ENCODE assay signal across 10 cellular contexts in the genomic region with DNA sequence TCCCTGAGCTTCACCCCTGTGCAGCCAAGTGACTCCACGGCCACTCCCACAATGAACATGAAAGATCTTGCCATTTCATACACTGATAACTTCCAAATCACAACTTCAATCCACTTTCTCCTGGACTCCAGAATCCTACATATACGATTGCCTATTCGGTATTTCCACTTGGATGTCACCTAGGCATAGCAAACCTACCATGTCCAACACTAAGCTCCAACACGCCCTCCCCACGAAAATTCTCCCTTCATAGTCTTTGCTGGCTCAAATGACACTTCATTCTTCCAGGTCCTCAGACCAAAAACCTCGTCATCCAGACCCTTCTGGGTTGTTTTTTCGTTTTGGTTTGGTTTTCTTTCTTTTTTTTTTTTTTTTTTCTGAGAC. TPM values are rescaled to one million over a fixed set of nuclear protein-coding genes. Genes with fewer than 3 reads are reported as not detected.
A peak's percentile ranks its signal among the peaks of the same experiment; 100 is the strongest.
DNase-seq lines count a peak whose midpoint lies in the region; ATAC-seq, FAIRE-seq and TF ChIP-seq lines count a peak whose summit lies in the region.
"Had no signal": no experiment of that assay in that cellular context is flagged by ENCODE, and none has a peak within 500 bp of the region (broad histone marks: within the 10 kb centered on the region; RNA-seq: fewer than 3 reads in every experiment).

No MANE protein-coding gene starts in this region.

- ATAC-seq in DND-41 (ENCODE audit: insufficient read depth, low read depth): no peak
- no peak for ATAC-seq in GM18520 (IDR thresholded peaks at IDR 0.05; ENCODE audit: unreplicated experiment)

- H4K20me1 ChIP-seq in DND-41 (ENCODE audit: insufficient read depth, low read length): no peaks in the 10 kb centered on the region

- TF ChIP-seq POLR2A in esophagus squamous epithelium (IDR thresholded peaks at IDR 0.05): no peak
- TF ChIP-seq POLR2A in prostate gland (IDR thresholded peaks at IDR 0.05): no peak
- no peak for TF ChIP-seq POLR2A in lower leg skin (IDR thresholded peaks at IDR 0.05)
- no peak for TF ChIP-seq POLR2A in GM12892 (IDR thresholded peaks at IDR 0.05; ENCODE audit: low read depth, low read length)

- peak overlapping the region; percentile 62 for H3K27ac ChIP-seq in DND-41 (ENCODE audit: low read length)
- no peak overlapping the region for H3K27ac ChIP-seq in SJSA1
- H3K27ac ChIP-seq in esophagus squamous epithelium: peak overlapping the region; percentile 95 to 99 (median 96)
- peak overlapping the region; percentile 92 to 93 for H3K27ac ChIP-seq in prostate gland

- DNase-seq in DND-41 (no peak), SJSA1 (ENCODE audit: low read depth in 1 of 2, low spot score in 2 of 2) (no peak), esophagus squamous epithelium (lab: John Stamatoyannopoulos, UW) (no peak), prostate gland (ENCODE audit: low spot score) (no peak), NCI-H146 (lab: John Stamatoyannopoulos, UW) (no peak), lower leg skin (ENCODE audit: low spot score in 2 of 2) (no peak), GM12892 (ENCODE audit: insufficient read length) (no peak)

- no peak for FAIRE-seq in GM12892 (lab: Jason Lieb, UNC)

- H3K4me3 ChIP-seq in DND-41 (ENCODE audit: low read depth in 1 of 2, low read length in 2 of 2): peak overlapping the region; percentile 62 to 70; a peak in 3 of 4 replicates
- peak overlapping the region; percentile 59 for H3K4me3 ChIP-seq in SJSA1
- H3K4me3 ChIP-seq in esophagus squamous epithelium: peak overlapping the region; percentile 44 to 89 (median 67)
- H3K4me3 ChIP-seq in prostate gland: peak overlapping the region; percentile 56 to 69
- no peak overlapping the region for H3K4me3 ChIP-seq in lower leg skin (ENCODE audit: low read depth, poor library complexity, severe bottlenecking)

- H3K79me2 ChIP-seq in DND-41 (ENCODE audit: insufficient read depth, low read length): peaks cover 2% of the 10 kb centered on the region; the same call in 1 of the 2 replicates

- H3K9ac ChIP-seq in DND-41 (ENCODE audit: low read depth, low read length): peak overlapping the region; percentile 89

- TF ChIP-seq CTCF in DND-41 (IDR thresholded peaks at IDR 0.05; ENCODE audit: borderline replicate concordance, extremely low read depth, low read length, poor library complexity, severe bottlenecking) (no peak), esophagus squamous epithelium (IDR thresholded peaks at IDR 0.05) (no peak), prostate gland (IDR thresholded peaks at IDR 0.05) (no peak), lower leg skin (IDR thresholded peaks at IDR 0.05) (no peak)

- H3K4me2 ChIP-seq in DND-41 (ENCODE audit: insufficient read depth, low read length): peak overlapping the region; percentile 98

- 25 to 36% methylated on average over 7 of the region's 7 CpGs for WGBS in esophagus squamous epithelium, 2 donors
- WGBS in prostate gland: 33% methylated on average over 7 of the region's 7 CpGs
- 34 to 46% methylated on average over 7 of the region's 7 CpGs for WGBS in lower leg skin, 2 donors

- H3K36me3 ChIP-seq in DND-41 (ENCODE audit: insufficient read depth, low read length): no peaks in the 10 kb centered on the region
- no peaks in the 10 kb centered on the region for H3K36me3 ChIP-seq in SJSA1
- H3K36me3 ChIP-seq in esophagus squamous epithelium: no peaks in the 10 kb centered on the region
- H3K36me3 ChIP-seq in prostate gland: no peaks in the 10 kb centered on the region

- H2AFZ ChIP-seq in DND-41 (ENCODE audit: low read depth, low read length): peak overlapping the region; percentile 96

- no peaks in the 10 kb centered on the region for H3K9me3 ChIP-seq in DND-41 (ENCODE audit: insufficient read depth, low read length, severe bottlenecking)
- H3K9me3 ChIP-seq in SJSA1 (replicated peaks): no peaks in the 10 kb centered on the region; the same call in 1 of the 2 replicates
- H3K9me3 ChIP-seq in esophagus squamous epithelium: no peaks in the 10 kb centered on the region
- H3K9me3 ChIP-seq in prostate gland: no peaks in the 10 kb centered on the region

- intact Hi-C loops in esophagus squamous epithelium (cut with DNase I): no loop called here
- intact Hi-C loops in prostate gland (cut with DNase I): loop anchor here (1.0 kb wide), 1 partner anchor 17 kb away; the partner anchor contains the start of gene PLD2
- intact Hi-C loops in lower leg skin (cut with DNase I; ENCODE audit: low total_unique reads): no loop called here

- H3K27me3 ChIP-seq in DND-41 (ENCODE audit: insufficient read depth, low read length, poor library complexity) (no peaks in the 10 kb centered on the region), SJSA1 (replicated peaks) (no peaks in the 10 kb centered on the region), esophagus squamous epithelium (peaks cover 0 to 8% (median 0%) of the 10 kb centered on the region in 4 donors), prostate gland (replicated peaks; ENCODE audit: insufficient read depth) (no peaks in the 10 kb centered on the region)

- H3K4me1 ChIP-seq in DND-41 (ENCODE audit: insufficient read depth, low read length) (peaks cover 25% of the 10 kb centered on the region), SJSA1 (replicated peaks) (peaks cover 12% of the 10 kb centered on the region), esophagus squamous epithelium (peaks cover 18 to 55% (median 26%) of the 10 kb centered on the region in 3 donors), prostate gland (replicated peaks) (peaks cover 4% of the 10 kb centered on the region)

RNA-seq across cellular contexts. Expression of gene GLTPD2, which starts 1.9 kb away (rescaled TPM):
- total RNA-seq in SJSA1 (2014; rRNA removed; shearing (Covaris generic)): not detected in 2 replicates
- 1 to 10 TPM in 3 of 4 donors, not detected in 1; 1.1 to 2.0 (median 1.1) TPM for total RNA-seq in esophagus squamous epithelium
- not detected for total RNA-seq in prostate gland
- total RNA-seq in lower leg skin: 1 to 10 TPM in 1 of 4 donors, not detected in 3; 1.2 TPM
- not detected for polyA plus RNA-seq in GM12892 (2012; ENCODE audit: missing spikeins)
- total RNA-seq: myocyte, SK-MEL-5 had no signal

RNA-seq across cellular contexts. Expression of gene VMO1, which starts 4.5 kb away (rescaled TPM):
- not detected in 2 replicates for total RNA-seq in SJSA1 (2014; rRNA removed; shearing (Covaris generic))
- total RNA-seq in esophagus squamous epithelium (1 to 10 TPM in 3 of 4 donors, not detected in 1; 1.3 to 5.2 (median 1.5) TPM), prostate gland (1 to 10 TPM in 1 of 2 donors, not detected in 1; 2.6 TPM), lower leg skin (1 to 10 TPM in 3 of 4 donors, not detected in 1; 2.2 to 9.9 (median 5.3) TPM)
- polyA plus RNA-seq in GM12892 (2012; ENCODE audit: missing spikeins): not detected
- total RNA-seq: myocyte, SK-MEL-5 had no signal

RNA-seq across cellular contexts. Expression of gene PSMB6, which starts 5.3 kb away (rescaled TPM):
- 197 and 257 TPM in 2 replicates for total RNA-seq in SJSA1 (2014; rRNA removed; shearing (Covaris generic))
- total RNA-seq in esophagus squamous epithelium (100 to 1,000 TPM; 154 to 216 (median 201) TPM), prostate gland (100 to 1,000 TPM; 152 to 183 TPM), lower leg skin (100 to 1,000 TPM; 103 to 207 (median 177) TPM)
- 143 TPM for polyA plus RNA-seq in GM12892 (2012; ENCODE audit: missing spikeins)

RNA-seq across cellular contexts. Expression of gene PLD2, which starts 16.3 kb away (rescaled TPM):
- total RNA-seq in SJSA1 (2014; rRNA removed; shearing (Covaris generic)): 7.6 and 16.8 TPM in 2 replicates
- total RNA-seq in esophagus squamous epithelium: 100 to 1,000 TPM in 1 of 4 donors, 10 to 100 TPM in 3; 38.7 to 114 (median 86.7) TPM
- total RNA-seq in prostate gland: 10 to 100 TPM; 25.7 to 29.5 TPM
- total RNA-seq in lower leg skin: 10 to 100 TPM; 40.1 to 78.8 (median 56.3) TPM
- polyA plus RNA-seq in GM12892 (2012; ENCODE audit: missing spikeins): 11.3 TPM
